In genomic region chr10:127552446-127552845, GRCh38 we compare ENCODE assay signal across 19 cellular contexts. TPM values are rescaled to one million over a fixed set of nuclear protein-coding genes. Genes with fewer than 3 reads are reported as not detected.
DNase-seq lines count a peak whose midpoint lies in the region; ATAC-seq and TF ChIP-seq lines count a peak whose summit lies in the region.
"Had no signal": no experiment of that assay in that cellular context is flagged by ENCODE, and none has a peak within 500 bp of the region (broad histone marks: within the 10 kb centered on the region; RNA-seq: fewer than 3 reads in every experiment).

No MANE protein-coding gene starts in this region.

- no peaks in the 10 kb centered on the region for H3K9me2 ChIP-seq in hepatocyte (replicated peaks; ENCODE audit: insufficient read depth)

- ATAC-seq in HG03095 (IDR thresholded peaks at IDR 0.05; ENCODE audit: unreplicated experiment), result no peak
- no peak for ATAC-seq in HG02763 (IDR thresholded peaks at IDR 0.05; ENCODE audit: unreplicated experiment)

- H3K9me3 Mint-ChIP-seq in MCF 10A (ENCODE audit: unreplicated experiment), result no peaks in the 10 kb centered on the region
- H3K9me3 Mint-ChIP-seq: IgD-negative memory B cell had no signal

- no peak overlapping the region for H3K4me3 Mint-ChIP-seq in MCF 10A (ENCODE audit: unreplicated experiment)
- H3K4me3 Mint-ChIP-seq: CD4-positive, CD25-positive, alpha-beta regulatory T cell; HFFc6; IgD-negative memory B cell had no signal

- no peak overlapping the region for H3K27ac ChIP-seq in mammary epithelial cell (ENCODE audit: insufficient read depth, low read depth, low read length)
- no peak overlapping the region for H3K27ac ChIP-seq in esophagus muscularis mucosa (replicated peaks in 1 of 4)
- no peak overlapping the region for H3K27ac ChIP-seq in hepatocyte
- H3K27ac ChIP-seq: BLaER1 treated with 17β-estradiol and CSF1 and Interleukin-3, amounts not matched to agents 10 nM and 100 nM had no signal

- intact Hi-C loops in MCF 10A (cut with micrococcal nuclease) (no loop called here), mammary epithelial cell (cut with micrococcal nuclease) (no loop called here), esophagus muscularis mucosa (cut with DNase I) (no loop called here)

- no peak overlapping the region for H3K27ac Mint-ChIP-seq in MCF 10A (ENCODE audit: low read depth, unreplicated experiment)
- H3K27ac Mint-ChIP-seq: CD4-positive, CD25-positive, alpha-beta regulatory T cell; HFFc6; IgD-negative memory B cell had no signal

- H3K36me3 Mint-ChIP-seq in MCF 10A (ENCODE audit: insufficient read depth, unreplicated experiment), result peaks cover 4% of the 10 kb centered on the region
- H3K36me3 Mint-ChIP-seq: CD4-positive, CD25-positive, alpha-beta regulatory T cell had no signal

- H2AFZ ChIP-seq in mammary epithelial cell (ENCODE audit: low read depth, low read length) (no peak overlapping the region), hepatocyte (no peak overlapping the region)

- peaks cover 5% of the 10 kb centered on the region for H3K4me1 Mint-ChIP-seq in MCF 10A (ENCODE audit: insufficient read depth, unreplicated experiment)
- H3K4me1 Mint-ChIP-seq: CD4-positive, CD25-positive, alpha-beta regulatory T cell; IgD-negative memory B cell had no signal

- peaks cover 18% of the 10 kb centered on the region for H3K27me3 Mint-ChIP-seq in MCF 10A (ENCODE audit: insufficient read depth, unreplicated experiment)
- H3K27me3 Mint-ChIP-seq: CD4-positive, CD25-positive, alpha-beta regulatory T cell; IgD-negative memory B cell had no signal

- no peak for TF ChIP-seq EP300 in esophagus muscularis mucosa (IDR thresholded peaks at IDR 0.05)

- H3K27me3 ChIP-seq in mammary epithelial cell (ENCODE audit: insufficient read depth, low read length) (no peaks in the 10 kb centered on the region), esophagus muscularis mucosa (peaks cover 0 to 5% (median 0%) of the 10 kb centered on the region in 4 donors), hepatocyte (peaks cover 22% of the 10 kb centered on the region)
- H3K27me3 ChIP-seq: BLaER1 treated with 17β-estradiol and CSF1 and Interleukin-3, amounts not matched to agents 10 nM and 100 nM had no signal

- H3K4me1 ChIP-seq in mammary epithelial cell (ENCODE audit: insufficient read depth, low read length) (peaks cover 2% of the 10 kb centered on the region), esophagus muscularis mucosa (no peaks in the 10 kb centered on the region), hepatocyte (ENCODE audit: insufficient read depth) (no peaks in the 10 kb centered on the region)
- H3K4me1 ChIP-seq: BLaER1 treated with 17β-estradiol and CSF1 and Interleukin-3, amounts not matched to agents 10 nM and 100 nM had no signal

- POLR2A ChIA-PET in MCF 10A (lab: Yijun Ruan, JAX), result no interaction called here

- in situ Hi-C loops in mammary epithelial cell (cut with MboI; ENCODE audit: low sequenced_read_pairs in 2 of 2), result no loop called here

- no peak overlapping the region for H3K4me2 ChIP-seq in mammary epithelial cell (ENCODE audit: insufficient read depth, low read depth, low read length)
- H3K4me2 ChIP-seq in hepatocyte, result no peak overlapping the region
- H3K4me2 ChIP-seq: BLaER1 treated with 17β-estradiol and CSF1 and Interleukin-3, amounts not matched to agents 10 nM and 100 nM had no signal

- CTCF ChIA-PET in MCF 10A (lab: Yijun Ruan, JAX), result interaction anchor here (0.6 to 0.7 kb wide), 2 partner anchors 133 to 399 kb away, joined by 3 to 4 read pairs; no protein-coding TSS in a partner anchor
- CTCF ChIA-PET in mammary epithelial cell (lab: Charles Lee; ENCODE audit: low non-redundant PET), result no interaction called here

- DNase-seq in MCF 10A (ENCODE audit: unreplicated experiment) (peak; percentile 64), mammary epithelial cell (no peak), NCI-H524 treated with DMSO at 0.1 percent for 48 hours (lab: John Stamatoyannopoulos, UW) (peak; percentile 7), esophagus muscularis mucosa (ENCODE audit: extremely low spot score) (peak; percentile 24), NOMO-1 (lab: John Stamatoyannopoulos, UW; ENCODE audit: unreplicated experiment in 2 of 2) (no peak), hepatocyte (ENCODE audit: low spot score) (no peak)
- DNase-seq: 8988T; ACHN; CD4-positive, CD25-positive, alpha-beta regulatory T cell; DMS79 treated with DMSO at 0.1 percent for 48 hours; EL; HCEC 1CT; HFFc6 had no signal

- no peak overlapping the region for H3K4me3 ChIP-seq in mammary epithelial cell (replicated peaks in 1 of 3; ENCODE audit: insufficient read depth in 1 of 3, low read depth in 2 of 3, low read length in 3 of 3)
- no peak overlapping the region for H3K4me3 ChIP-seq in esophagus muscularis mucosa
- H3K4me3 ChIP-seq in hepatocyte, result no peak overlapping the region
- H3K4me3 ChIP-seq: BLaER1 treated with 17β-estradiol and CSF1 and Interleukin-3, amounts not matched to agents 10 nM and 100 nM had no signal

- WGBS in mammary epithelial cell (ENCODE audit: low coverage, missing lambda C conversion rate), result 0% methylated on average over 4 of the region's 4 CpGs
- WGBS in esophagus muscularis mucosa, result 68% methylated on average over 4 of the region's 4 CpGs
- 81% methylated on average over 4 of the region's 4 CpGs for WGBS in hepatocyte (ENCODE audit: low lambda C conversion rate, missing lambda C conversion rate)

- no peaks in the 10 kb centered on the region for H4K20me1 ChIP-seq in mammary epithelial cell (ENCODE audit: insufficient read depth, low read length)
- H4K20me1 ChIP-seq in hepatocyte (ENCODE audit: insufficient read depth, poor library complexity, severe bottlenecking), result no peaks in the 10 kb centered on the region
- H4K20me1 ChIP-seq: BLaER1 treated with 17β-estradiol and CSF1 and Interleukin-3, amounts not matched to agents 10 nM and 100 nM had no signal

- H3K79me2 ChIP-seq in mammary epithelial cell (ENCODE audit: insufficient read depth, low read length), result no peaks in the 10 kb centered on the region
- H3K79me2 ChIP-seq in hepatocyte, result no peaks in the 10 kb centered on the region

- TF ChIP-seq POLR2A in esophagus muscularis mucosa (IDR thresholded peaks at IDR 0.05; ENCODE audit: low read depth), result no peak

- no peak overlapping the region for H3K9ac ChIP-seq in mammary epithelial cell (ENCODE audit: insufficient read depth, low read length)
- H3K9ac ChIP-seq: BLaER1 treated with 17β-estradiol and CSF1 and Interleukin-3, amounts not matched to agents 10 nM and 100 nM had no signal

- dilution Hi-C loops in mammary epithelial cell (cut with HindIII; ENCODE audit: low sequenced_read_pairs), result no loop called here

- no peak for TF ChIP-seq CTCF in MCF 10A (IDR thresholded peaks at IDR 0.05; ENCODE audit: unreplicated experiment)
- no peak for TF ChIP-seq CTCF in mammary epithelial cell (conservative IDR thresholded peaks at IDR 0.05 in 1 of 2, IDR thresholded peaks at IDR 0.05 in 1 of 2; ENCODE audit: extremely low read depth in 1 of 2, insufficient read depth in 1 of 2, low read depth in 1 of 2, low read length in 2 of 2)
- no peak for TF ChIP-seq CTCF in esophagus muscularis mucosa (IDR thresholded peaks at IDR 0.05)
- TF ChIP-seq CTCF in hepatocyte (IDR thresholded peaks at IDR 0.05; ENCODE audit: poor library complexity), result no peak

- H3K9me3 ChIP-seq in mammary epithelial cell (replicated peaks; ENCODE audit: insufficient read depth, low read length) (no peaks in the 10 kb centered on the region), esophagus muscularis mucosa (no peaks in the 10 kb centered on the region), hepatocyte (ENCODE audit: low read depth) (no peaks in the 10 kb centered on the region)

- BruUV-seq in MCF 10A (replicated peaks; lab: Mats Ljungman, UMichigan), result no TSS peak
- BruUV-seq in mammary epithelial cell (replicated peaks; lab: Mats Ljungman, UMichigan), result no TSS peak

- H3K36me3 ChIP-seq in mammary epithelial cell (ENCODE audit: insufficient read depth, low read length), result no peaks in the 10 kb centered on the region
- no peaks in the 10 kb centered on the region for H3K36me3 ChIP-seq in esophagus muscularis mucosa
- no peaks in the 10 kb centered on the region for H3K36me3 ChIP-seq in hepatocyte (replicated peaks; ENCODE audit: insufficient read depth, low read depth)
- H3K36me3 ChIP-seq: BLaER1 treated with 17β-estradiol and CSF1 and Interleukin-3, amounts not matched to agents 10 nM and 100 nM had no signal

RNA-seq across cellular contexts. Expression of gene NPS, which starts 3.3 kb away (rescaled TPM):
- not detected in 2 replicates for total RNA-seq in MCF 10A (2022)
- not detected for total RNA-seq in mammary epithelial cell
- not detected for polyA plus RNA-seq in mammary epithelial cell
- polyA minus RNA-seq in mammary epithelial cell, result not detected
- not detected for total RNA-seq in esophagus muscularis mucosa
- total RNA-seq in hepatocyte, result not detected in 2 replicates
- not detected in 2 replicates for polyA plus RNA-seq in hepatocyte
- total RNA-seq: CD4-positive, CD25-positive, alpha-beta regulatory T cell; H4; HFFc6; HT-29 had no signal
- polyA plus RNA-seq: CD4-positive, CD25-positive, alpha-beta regulatory T cell; IgD-negative memory B cell had no signal

Comparison
In these comparisons a context has a peak if more than half of its experiments do, and no peak if none do; other contexts are left out.
1. DNase-seq: peak in MCF 10A (single experiment), NCI-H524 treated with DMSO at 0.1 percent for 48 hours (single experiment) and esophagus muscularis mucosa (single experiment); none in mammary epithelial cell (single experiment), NOMO-1 (0 of 2) and hepatocyte (single experiment).